Comparison of ENCODE assay signal across 12 cellular contexts in genomic region chr7:104980440-104980839, GRCh38. TPM values are rescaled to one million over a fixed set of nuclear protein-coding genes. Genes with fewer than 3 reads are reported as not detected.
A peak's percentile ranks its signal among the peaks of the same experiment; 100 is the strongest.
DNase-seq lines count a peak whose midpoint lies in the region; ATAC-seq and TF ChIP-seq lines count a peak whose summit lies in the region.
"Had no signal": no experiment of that assay in that cellular context is flagged by ENCODE, and none has a peak within 500 bp of the region (broad histone marks: within the 10 kb centered on the region; RNA-seq: fewer than 3 reads in every experiment).

No MANE protein-coding gene starts in this region.

- H3K27me3 Mint-ChIP-seq in activated CD4-positive, alpha-beta memory T cell treated with anti-CD3 and anti-CD28 coated beads for 36 hours: no peaks in the 10 kb centered on the region
- H3K27me3 Mint-ChIP-seq in activated CD4-positive, alpha-beta memory T cell treated with anti-CD3 and anti-CD28 coated beads, Interleukin-2, amount 10 ng/mL, durations not matched to agents 7 days and 5 days: no peaks in the 10 kb centered on the region
- no peaks in the 10 kb centered on the region for H3K27me3 Mint-ChIP-seq in WTC11 (ENCODE audit: low read depth)

- peaks cover 33% of the 10 kb centered on the region for H3F3A ChIP-seq in smooth muscle cell (ENCODE audit: low read depth)

- peaks cover 62% of the 10 kb centered on the region for H3K4me1 Mint-ChIP-seq in activated CD4-positive, alpha-beta memory T cell treated with anti-CD3 and anti-CD28 coated beads for 36 hours (ENCODE audit: low read depth)
- peaks cover 48% of the 10 kb centered on the region for H3K4me1 Mint-ChIP-seq in activated CD4-positive, alpha-beta memory T cell treated with anti-CD3 and anti-CD28 coated beads, Interleukin-2, amount 10 ng/mL, durations not matched to agents 7 days and 5 days
- H3K4me1 Mint-ChIP-seq in WTC11: peaks cover 64% of the 10 kb centered on the region

- peak overlapping the region; percentile 51 for H3K27ac Mint-ChIP-seq in activated CD4-positive, alpha-beta memory T cell treated with anti-CD3 and anti-CD28 coated beads for 36 hours
- no peak overlapping the region for H3K27ac Mint-ChIP-seq in activated CD4-positive, alpha-beta memory T cell treated with anti-CD3 and anti-CD28 coated beads, Interleukin-2, amount 10 ng/mL, durations not matched to agents 7 days and 5 days
- peak overlapping the region; percentile 11; the same call in 1 of the 2 replicates for H3K27ac Mint-ChIP-seq in WTC11
- H3K27ac Mint-ChIP-seq: T-helper 2 cell treated with Interferon-gamma antibody and Interleukin-4, amounts not matched to agents 5 μg/mL and 100 μg/mL, for 36 hours had no signal

- H3K9me3 Mint-ChIP-seq in activated CD4-positive, alpha-beta memory T cell treated with anti-CD3 and anti-CD28 coated beads for 36 hours: no peaks in the 10 kb centered on the region
- no peaks in the 10 kb centered on the region for H3K9me3 Mint-ChIP-seq in activated CD4-positive, alpha-beta memory T cell treated with anti-CD3 and anti-CD28 coated beads, Interleukin-2, amount 10 ng/mL, durations not matched to agents 7 days and 5 days
- no peaks in the 10 kb centered on the region for H3K9me3 Mint-ChIP-seq in WTC11
- H3K9me3 Mint-ChIP-seq: T-helper 2 cell treated with Interferon-gamma antibody and Interleukin-4, amounts not matched to agents 5 μg/mL and 100 μg/mL, for 36 hours had no signal

- no peak overlapping the region for H2AFZ ChIP-seq in fibroblast of lung (ENCODE audit: low read length)
- H2AFZ ChIP-seq in smooth muscle cell (ENCODE audit: low read depth): no peak overlapping the region
- H2AFZ ChIP-seq: parathyroid adenoma had no signal

- TF ChIP-seq CTCF in WTC11 (IDR thresholded peaks at IDR 0.05): no peak
- TF ChIP-seq CTCF in fibroblast of lung (conservative IDR thresholded peaks at IDR 0.05 in 1 of 2, IDR thresholded peaks at IDR 0.05 in 1 of 2; ENCODE audit: low read depth in 1 of 2, low read length in 2 of 2): no peak
- no peak for TF ChIP-seq CTCF in smooth muscle cell (IDR thresholded peaks at IDR 0.05; ENCODE audit: borderline replicate concordance, insufficient read depth, poor library complexity, severe bottlenecking)

- in situ Hi-C loops in G401 (cut with HindIII; ENCODE audit: low sequenced_read_pairs): no loop called here

- WGBS in smooth muscle cell (ENCODE audit: low lambda C conversion rate): 64% methylated on average over 5 of the region's 5 CpGs

- H3K27ac ChIP-seq in fibroblast of lung (ENCODE audit: insufficient read depth, low read length) (peak overlapping the region; percentile 75), smooth muscle cell (ENCODE audit: low read depth) (peak overlapping the region; percentile 84)
- H3K27ac ChIP-seq: parathyroid adenoma had no signal

- no peaks in the 10 kb centered on the region for H3K27me3 ChIP-seq in fibroblast of lung (ENCODE audit: control insufficient read depth, insufficient read depth, low read length)
- no peaks in the 10 kb centered on the region for H3K27me3 ChIP-seq in smooth muscle cell (ENCODE audit: low read depth)
- H3K27me3 ChIP-seq: testis had no signal

- CTCF ChIA-PET in activated CD4-positive, alpha-beta memory T cell treated with anti-CD3 and anti-CD28 coated beads for 36 hours (lab: Charles Lee): interaction anchor here (0.8 to 8.0 kb wide), 31 partner anchors 8 to 554 kb away, joined by 3 to 80 read pairs (median 7); partner anchors contain the start of gene KMT2E
- CTCF ChIA-PET in activated CD4-positive, alpha-beta memory T cell treated with anti-CD3 and anti-CD28 coated beads, Interleukin-2, amount 10 ng/mL, durations not matched to agents 7 days and 5 days (lab: Charles Lee): interaction anchor here (0.7 to 7.9 kb wide), 37 partner anchors 10 to 551 kb away, joined by 3 to 106 read pairs (median 6); partner anchors contain the start of gene KMT2E
- CTCF ChIA-PET in WTC11 (lab: Charles Lee): interaction anchor here (0.5 to 2.6 kb wide), 16 partner anchors 8 to 346 kb away, joined by 3 to 34 read pairs (median 6); partner anchors contain the start of gene KMT2E

- H3K79me2 ChIP-seq in fibroblast of lung (ENCODE audit: control insufficient read depth, insufficient read depth, low read length) (peaks cover 47% of the 10 kb centered on the region), smooth muscle cell (ENCODE audit: low read depth) (peaks cover 31% of the 10 kb centered on the region)

- peaks cover 14% of the 10 kb centered on the region for H3K36me3 Mint-ChIP-seq in activated CD4-positive, alpha-beta memory T cell treated with anti-CD3 and anti-CD28 coated beads for 36 hours
- H3K36me3 Mint-ChIP-seq in activated CD4-positive, alpha-beta memory T cell treated with anti-CD3 and anti-CD28 coated beads, Interleukin-2, amount 10 ng/mL, durations not matched to agents 7 days and 5 days (ENCODE audit: low read depth): peaks cover 19% of the 10 kb centered on the region
- no peaks in the 10 kb centered on the region for H3K36me3 Mint-ChIP-seq in WTC11

- H3K36me3 ChIP-seq in fibroblast of lung (ENCODE audit: control insufficient read depth, insufficient read depth, low read length) (no peaks in the 10 kb centered on the region), smooth muscle cell (ENCODE audit: low read depth) (no peaks in the 10 kb centered on the region)
- H3K36me3 ChIP-seq: HAP-1 had no signal

- H3K9ac ChIP-seq in fibroblast of lung (ENCODE audit: insufficient read depth, low read length): no peak overlapping the region
- peak overlapping the region; percentile 35 for H3K9ac ChIP-seq in smooth muscle cell (ENCODE audit: low read depth)
- H3K9ac ChIP-seq: parathyroid adenoma had no signal

- no peak overlapping the region for H3K4me2 ChIP-seq in fibroblast of lung (ENCODE audit: extremely low read depth, insufficient read depth, low read length)
- peak overlapping the region; percentile 73 for H3K4me2 ChIP-seq in smooth muscle cell

- DNase-seq in activated CD4-positive, alpha-beta memory T cell treated with anti-CD3 and anti-CD28 coated beads for 36 hours: no peak
- DNase-seq in activated CD4-positive, alpha-beta memory T cell treated with anti-CD3 and anti-CD28 coated beads, Interleukin-2, amount 10 ng/mL, durations not matched to agents 7 days and 5 days: no peak
- DNase-seq in WTC11 (ENCODE audit: low spot score) (no peak), fibroblast of lung (ENCODE audit: low read depth in 2 of 2) (peak in 1 of 2 donors; percentile 67), smooth muscle cell (lab: John Stamatoyannopoulos, UW; ENCODE audit: unreplicated experiment) (no peak), HK-2 (ENCODE audit: unreplicated experiment) (no peak), G401 (ENCODE audit: low spot score) (no peak)
- no peak for DNase-seq in activated CD4-positive, alpha-beta T cell treated with anti-CD3 and anti-CD28 coated beads for 4 hours
- DNase-seq: testis had no signal

- H4K20me1 ChIP-seq in fibroblast of lung (ENCODE audit: control insufficient read depth, extremely low read depth, insufficient read depth, low read length) (peaks cover 1% of the 10 kb centered on the region), smooth muscle cell (ENCODE audit: low read depth) (peaks cover 48% of the 10 kb centered on the region)

- H3K9me3 ChIP-seq in fibroblast of lung (ENCODE audit: control insufficient read depth, insufficient read depth, low read depth, low read length) (no peaks in the 10 kb centered on the region), smooth muscle cell (replicated peaks; ENCODE audit: low read depth) (no peaks in the 10 kb centered on the region)
- H3K9me3 ChIP-seq: HAP-1, testis had no signal

- H3K4me1 ChIP-seq in fibroblast of lung (ENCODE audit: control insufficient read depth, extremely low read depth, insufficient read depth, low read length): peaks cover 49% of the 10 kb centered on the region
- peaks cover 49% of the 10 kb centered on the region for H3K4me1 ChIP-seq in smooth muscle cell (ENCODE audit: low read depth)

- intact Hi-C loops in activated CD4-positive, alpha-beta memory T cell treated with anti-CD3 and anti-CD28 coated beads for 36 hours (cut with micrococcal nuclease): loop anchor here (2.0 to 5.0 kb wide), 3 partner anchors 117 to 446 kb away; no protein-coding TSS in a partner anchor

- POLR2A ChIA-PET in activated CD4-positive, alpha-beta memory T cell treated with anti-CD3 and anti-CD28 coated beads for 36 hours (lab: Charles Lee): interaction anchor here (1.2 to 5.8 kb wide), 5 partner anchors 23 to 40 kb away, joined by 3 to 202 read pairs (median 10); partner anchors contain the start of gene KMT2E
- POLR2A ChIA-PET in activated CD4-positive, alpha-beta memory T cell treated with anti-CD3 and anti-CD28 coated beads, Interleukin-2, amount 10 ng/mL, durations not matched to agents 7 days and 5 days (lab: Charles Lee): interaction anchor here (0.8 to 15.7 kb wide), 9 partner anchors 14 to 366 kb away, joined by 3 to 822 read pairs (median 5); partner anchors contain the start of gene KMT2E
- POLR2A ChIA-PET in WTC11 (lab: Charles Lee): interaction anchor here (1.0 to 1.4 kb wide), 2 partner anchors 32 to 35 kb away, joined by 4 to 5 read pairs; no protein-coding TSS in a partner anchor

- no peak overlapping the region for H3K4me3 Mint-ChIP-seq in activated CD4-positive, alpha-beta memory T cell treated with anti-CD3 and anti-CD28 coated beads for 36 hours
- no peak overlapping the region for H3K4me3 Mint-ChIP-seq in activated CD4-positive, alpha-beta memory T cell treated with anti-CD3 and anti-CD28 coated beads, Interleukin-2, amount 10 ng/mL, durations not matched to agents 7 days and 5 days
- H3K4me3 Mint-ChIP-seq in WTC11: no peak overlapping the region
- H3K4me3 Mint-ChIP-seq: T-helper 2 cell treated with Interferon-gamma antibody and Interleukin-4, amounts not matched to agents 5 μg/mL and 100 μg/mL, for 36 hours had no signal

- no peak overlapping the region for H3K4me3 ChIP-seq in fibroblast of lung (replicated peaks in 1 of 4; ENCODE audit: control extremely low read depth in 1 of 4, insufficient read depth in 1 of 4, low read depth in 3 of 4, low read length in 4 of 4)
- no peak overlapping the region for H3K4me3 ChIP-seq in smooth muscle cell
- H3K4me3 ChIP-seq: HAP-1, testis had no signal

- no peak for ATAC-seq in WTC11

TF ChIP-seq in WTC11, 78 proteins besides CTCF, POLR2A, EP300 and RAD21 (continues in another document):
- no peak for TF ChIP-seq CBFB (CRISPR knock-in tag; IDR thresholded peaks at IDR 0.05; ENCODE audit: low read depth)

RNA-seq across cellular contexts. Expression of gene KMT2E, which starts 33.6 kb away (rescaled TPM):
- total RNA-seq in activated CD4-positive, alpha-beta memory T cell treated with anti-CD3 and anti-CD28 coated beads for 36 hours: 10 to 100 TPM; 92.1 to 98.6 TPM
- 100 to 1,000 TPM; 122 to 128 TPM for total RNA-seq in activated CD4-positive, alpha-beta memory T cell treated with anti-CD3 and anti-CD28 coated beads, Interleukin-2, amount 10 ng/mL, durations not matched to agents 7 days and 5 days
- total RNA-seq in WTC11 (2021) (51.4 to 52.3 TPM (median 51.8 TPM) in 3 replicates), fibroblast of lung (80.9 and 95.0 TPM in 2 replicates), smooth muscle cell (64.4 and 77.3 TPM in 2 replicates)
- polyA plus RNA-seq in fibroblast of lung (6.7 and 7.5 TPM in 2 replicates), smooth muscle cell (88.1 and 106 TPM in 2 replicates)
- polyA plus RNA-seq in fibroblast of lung (2012): 27.7 and 40.7 TPM in 2 replicates
- polyA minus RNA-seq in fibroblast of lung (ENCODE audit: low replicate concordance): 49.3 and 55.3 TPM in 2 replicates
- 15.3 and 29.9 TPM in 2 replicates for total RNA-seq in G401 (2014; rRNA removed; shearing (Covaris generic))
